ENCODE assay signal across 16 cellular contexts in genomic region chr6:37289931-37290330, GRCh38. TPM values are rescaled to one million over a fixed set of nuclear protein-coding genes. Genes with fewer than 3 reads are reported as not detected.
DNase-seq lines count a peak whose midpoint lies in the region; ATAC-seq, FAIRE-seq and TF ChIP-seq lines count a peak whose summit lies in the region.
"Had no signal": no experiment of that assay in that cellular context is flagged by ENCODE, and none has a peak within 500 bp of the region (broad histone marks: within the 10 kb centered on the region; RNA-seq: fewer than 3 reads in every experiment).

No MANE protein-coding gene starts in this region.

- CTCF ChIA-PET in CD4-positive, alpha-beta T cell (lab: Charles Lee), result no interaction called here

- no peak for TF ChIP-seq CTCF in CD4-positive, alpha-beta T cell (IDR thresholded peaks at IDR 0.05)
- TF ChIP-seq CTCF in GM06990 (IDR thresholded peaks at IDR 0.05; ENCODE audit: insufficient read depth, low read length, poor library complexity, severe bottlenecking), result no peak

- intact Hi-C loops in CD4-positive, alpha-beta T cell (cut with DNase I, micrococcal nuclease), result no loop called here

- 59 to 91% (median 71%) methylated on average over 3 of the region's 3 CpGs for WGBS in small intestine, 3 donors

- H3K9me3 ChIP-seq in CD4-positive, alpha-beta T cell (ENCODE audit: control insufficient read depth, low read length), result no peaks in the 10 kb centered on the region
- H3K9me3 ChIP-seq in small intestine (ENCODE audit: control insufficient read depth, low read depth), result no peaks in the 10 kb centered on the region
- H3K9me3 ChIP-seq: gastroesophageal sphincter, suprapubic skin had no signal

- peaks cover 10% of the 10 kb centered on the region for H3K36me3 ChIP-seq in GM06990 (ENCODE audit: control insufficient read depth, insufficient read depth, low read length)
- H3K36me3 ChIP-seq in small intestine (ENCODE audit: control insufficient read depth in 2 of 2, insufficient read depth in 2 of 2, low read length in 2 of 2), result peaks cover 15 to 17% of the 10 kb centered on the region in 2 donors

- H3K27me3 ChIP-seq in CD4-positive, alpha-beta T cell (ENCODE audit: control insufficient read depth, insufficient read depth, low read length), result no peaks in the 10 kb centered on the region
- no peaks in the 10 kb centered on the region for H3K27me3 ChIP-seq in GM06990 (replicated peaks; ENCODE audit: control insufficient read depth, insufficient read depth, low read length)
- no peaks in the 10 kb centered on the region for H3K27me3 ChIP-seq in small intestine (ENCODE audit: control insufficient read depth in 2 of 2, insufficient read depth in 2 of 2, low read length in 2 of 2)
- H3K27me3 ChIP-seq: gastroesophageal sphincter, suprapubic skin had no signal

- H3K36me3 Mint-ChIP-seq in CD4-positive, alpha-beta T cell (ENCODE audit: low read depth), result peaks cover 84% of the 10 kb centered on the region
- H3K36me3 Mint-ChIP-seq in effector memory CD8-positive, alpha-beta T cell (ENCODE audit: insufficient read depth), result peaks cover 30% of the 10 kb centered on the region

- no peaks in the 10 kb centered on the region for H3K27me3 Mint-ChIP-seq in CD4-positive, alpha-beta T cell
- H3K27me3 Mint-ChIP-seq in effector memory CD8-positive, alpha-beta T cell, result no peaks in the 10 kb centered on the region
- H3K27me3 Mint-ChIP-seq: brain had no signal

- no peak overlapping the region for H3K4me3 Mint-ChIP-seq in CD4-positive, alpha-beta T cell
- peak overlapping the region; percentile 3 to 15 for H3K4me3 Mint-ChIP-seq in effector memory CD8-positive, alpha-beta T cell
- H3K4me3 Mint-ChIP-seq: brain had no signal

- POLR2A ChIA-PET in CD4-positive, alpha-beta T cell (lab: Charles Lee), result no interaction called here

- H3K4me1 ChIP-seq in small intestine (ENCODE audit: control insufficient read depth in 2 of 2, insufficient read depth in 1 of 2, low read depth in 1 of 2, low read length in 1 of 2), result no peaks in the 10 kb centered on the region
- H3K4me1 ChIP-seq: suprapubic skin had no signal

- H3K9me3 Mint-ChIP-seq in CD4-positive, alpha-beta T cell, result no peaks in the 10 kb centered on the region
- H3K9me3 Mint-ChIP-seq in effector memory CD8-positive, alpha-beta T cell, result no peaks in the 10 kb centered on the region
- H3K9me3 Mint-ChIP-seq: brain had no signal

- no peak overlapping the region for H3K4me3 ChIP-seq in GM06990 (replicated peaks; ENCODE audit: low read depth, low read length)
- H3K4me3 ChIP-seq in small intestine (ENCODE audit: low read depth in 1 of 2, low read length in 2 of 2), result no peak overlapping the region
- H3K4me3 ChIP-seq: gastroesophageal sphincter, suprapubic skin had no signal

- peak in 3 of 10 experiments; percentile 3 to 11 (median 7) for DNase-seq in CD4-positive, alpha-beta T cell
- DNase-seq in GM06990 (ENCODE audit: extremely low read depth, insufficient read length), result peak; percentile 34
- peak; percentile 4 for DNase-seq in activated CD4-positive, alpha-beta T cell treated with anti-CD3 and anti-CD28 coated beads, Interleukin-2, amount 50 U/mL, for 1 hour
- peak in 1 of 3 experiments; percentile 4 for DNase-seq in effector memory CD8-positive, alpha-beta T cell
- DNase-seq in AML-193 (lab: John Stamatoyannopoulos, UW), result no peak
- DNase-seq in small intestine, result no peak
- no peak for DNase-seq in frontal cortex (ENCODE audit: low spot score in 2 of 2)
- DNase-seq: C1 segment of cervical spinal cord, Karpas-422, kidney glomerular epithelial cell, NCI-H2171, PC-3 had no signal

- H3K27ac Mint-ChIP-seq in CD4-positive, alpha-beta T cell, result peak overlapping the region; percentile 66
- peak overlapping the region; percentile 74 to 75 for H3K27ac Mint-ChIP-seq in effector memory CD8-positive, alpha-beta T cell
- H3K27ac Mint-ChIP-seq: brain had no signal

- FAIRE-seq in small intestine (lab: Jason Lieb, UNC) (no peak), frontal cortex (lab: Jason Lieb, UNC) (no peak)

- peaks cover 22% of the 10 kb centered on the region for H3K4me1 Mint-ChIP-seq in CD4-positive, alpha-beta T cell (ENCODE audit: low read depth)
- peaks cover 14 to 23% of the 10 kb centered on the region in 2 donors for H3K4me1 Mint-ChIP-seq in effector memory CD8-positive, alpha-beta T cell (ENCODE audit: low read depth in 2 of 2)

- peak; percentile 84 for ATAC-seq in CD4-positive, alpha-beta T cell (ENCODE audit: poor library complexity)
- ATAC-seq in effector memory CD8-positive, alpha-beta T cell (replicated peaks), result peak; percentile 85
- ATAC-seq in GM19395 (IDR thresholded peaks at IDR 0.05; ENCODE audit: unreplicated experiment), result no peak
- ATAC-seq: gastroesophageal sphincter, PC-3 had no signal

- no peak overlapping the region for H3K27ac ChIP-seq in CD4-positive, alpha-beta T cell (ENCODE audit: low read depth, low read length)
- H3K27ac ChIP-seq in small intestine (ENCODE audit: low read depth in 1 of 2, low read length in 1 of 2), result no peak overlapping the region
- H3K27ac ChIP-seq: gastroesophageal sphincter, suprapubic skin had no signal

RNA-seq across cellular contexts. Expression of gene TMEM217, which starts 32.0 kb away (rescaled TPM):
- total RNA-seq in CD4-positive, alpha-beta T cell, result under 1 TPM; 0.41 to 0.47 TPM
- polyA plus RNA-seq in small intestine, result 1 to 10 TPM in 1 of 3 donors, under 1 TPM in 2; 0.78 to 1.6 (median 0.89) TPM
- total RNA-seq in frontal cortex, result 1.2 TPM

RNA-seq across cellular contexts. Expression of gene TBC1D22B, which starts 32.4 kb away (rescaled TPM):
- 1 to 10 TPM; 5.9 to 6.6 TPM for total RNA-seq in CD4-positive, alpha-beta T cell
- polyA plus RNA-seq in small intestine, result 10 to 100 TPM in 2 of 3 donors, 1 to 10 TPM in 1; 6.9 to 11.2 (median 10.3) TPM
- total RNA-seq in frontal cortex, result 8.2 TPM

Comparison
In these comparisons a context has a peak if more than half of its experiments do, and no peak if none do; other contexts are left out.
1. DNase-seq: peak in GM06990 (single experiment) and activated CD4-positive, alpha-beta T cell treated with anti-CD3 and anti-CD28 coated beads, Interleukin-2, amount 50 U/mL, for 1 hour (single experiment); none in AML-193 (0 of 2), small intestine (single experiment) and frontal cortex (0 of 2).